8 cellular contexts compared by ENCODE assay signal in genomic region chr1:201740609-201741231, GRCh38.
DNase-seq lines count a peak whose midpoint lies in the region; ATAC-seq and TF ChIP-seq lines count a peak whose summit lies in the region.

No MANE protein-coding gene starts in this region.

- H3K4me1 ChIP-seq in BLaER1 treated with 17β-estradiol and CSF1 and Interleukin-3, amounts not matched to agents 10 nM and 100 nM: peaks cover 50 to 69% (median 64%) of the 10 kb centered on the region in 10 experiments
- H3K4me1 ChIP-seq in OCI-LY7 (ENCODE audit: insufficient read depth, low read length, poor library complexity, severe bottlenecking): peaks cover 40% of the 10 kb centered on the region

- BruUV-seq in OCI-LY7 (replicated peaks; lab: Mats Ljungman, UMichigan): no TSS peak

- H3K27me3 Mint-ChIP-seq in nephron (ENCODE audit: low read depth): no peaks in the 10 kb centered on the region

- peaks cover 11% of the 10 kb centered on the region for H3K36me3 Mint-ChIP-seq in nephron (ENCODE audit: low read depth)

- peak overlapping the region; percentile 89 for H2AFZ ChIP-seq in OCI-LY7 (ENCODE audit: low read length)

- peak overlapping the region in 10 of 11 experiments; percentile 8 to 82 (median 68); a peak in 18 of 22 replicates for H3K27ac ChIP-seq in BLaER1 treated with 17β-estradiol and CSF1 and Interleukin-3, amounts not matched to agents 10 nM and 100 nM
- no peak overlapping the region for H3K27ac ChIP-seq in OCI-LY7 (ENCODE audit: low read depth, low read length, poor library complexity, severe bottlenecking)
- H3K27ac ChIP-seq in epithelial cell of prostate: peak overlapping the region; percentile 53

- peak overlapping the region; percentile 85 to 94 (median 87) for H3K27ac Mint-ChIP-seq in nephron

- no peaks in the 10 kb centered on the region for H3K9me3 ChIP-seq in BLaER1 treated with 17β-estradiol and CSF1 and Interleukin-3, amounts not matched to agents 10 nM and 100 nM (replicated peaks in 1 of 11)
- H3K9me3 ChIP-seq in OCI-LY7 (ENCODE audit: low read length): no peaks in the 10 kb centered on the region

- peak overlapping the region; percentile 65 to 89 (median 74) for H3K4me3 ChIP-seq in BLaER1 treated with 17β-estradiol and CSF1 and Interleukin-3, amounts not matched to agents 10 nM and 100 nM
- H3K4me3 ChIP-seq in OCI-LY7 (ENCODE audit: low read depth, low read length, poor library complexity, severe bottlenecking): peak overlapping the region; percentile 83

- H3K4me3 Mint-ChIP-seq in nephron: peak overlapping the region; percentile 92 to 98 (median 94)

- DNase-seq in OCI-LY7 (ENCODE audit: low spot score) (peak; percentile 42), epithelial cell of prostate (ENCODE audit: low read depth, low spot score) (no peak), HEK293T (ENCODE audit: extremely low spot score) (no peak)

- peaks cover 31 to 100% (median 92%) of the 10 kb centered on the region in 11 experiments; a peak in 20 of 22 replicates for H4K20me1 ChIP-seq in BLaER1 treated with 17β-estradiol and CSF1 and Interleukin-3, amounts not matched to agents 10 nM and 100 nM
- no peaks in the 10 kb centered on the region; the same call in 1 of the 2 replicates for H4K20me1 ChIP-seq in OCI-LY7 (ENCODE audit: insufficient read depth, low read length)

- POLR2A ChIA-PET in OCI-LY7 (lab: Charles Lee) (interaction anchor here (0.6 to 1.1 kb wide), 9 partner anchors 12 to 258 kb away, joined by 3 to 6 read pairs (median 3); no protein-coding TSS in a partner anchor), HEK293T (lab: Yijun Ruan, JAX) (no interaction called here)

- ATAC-seq in HG02571 (IDR thresholded peaks at IDR 0.05; ENCODE audit: unreplicated experiment): no peak
- no peak for ATAC-seq in GM21737 (IDR thresholded peaks at IDR 0.05; ENCODE audit: unreplicated experiment)
- no peak for ATAC-seq in HG03442 (IDR thresholded peaks at IDR 0.05; ENCODE audit: unreplicated experiment)

- CTCF ChIA-PET in OCI-LY7 (lab: Charles Lee; ENCODE audit: unreplicated experiment) (no interaction called here), HEK293T (lab: Yijun Ruan, JAX) (no interaction called here)

- intact Hi-C loops in OCI-LY7 (cut with micrococcal nuclease; ENCODE audit: unreplicated experiment): loop anchor here (2.0 kb wide), 1 partner anchor 16 kb away; no protein-coding TSS in a partner anchor

- peaks cover 68% of the 10 kb centered on the region for H3K4me1 Mint-ChIP-seq in nephron

- TF ChIP-seq CTCF in OCI-LY7 (conservative IDR thresholded peaks at IDR 0.05; ENCODE audit: low read length) (no peak), nephron (IDR thresholded peaks at IDR 0.05; ENCODE audit: unreplicated experiment in 3 of 3) (no peak)

- H3K9me2 ChIP-seq in OCI-LY7 (ENCODE audit: insufficient read depth, low read length): no peaks in the 10 kb centered on the region

- H3K27me3 ChIP-seq in BLaER1 treated with 17β-estradiol and CSF1 and Interleukin-3, amounts not matched to agents 10 nM and 100 nM: no peaks in the 10 kb centered on the region

- H3K79me2 ChIP-seq in OCI-LY7 (ENCODE audit: insufficient read depth, low read depth, low read length): no peaks in the 10 kb centered on the region

- H3K9me3 Mint-ChIP-seq in nephron: no peaks in the 10 kb centered on the region

- peak overlapping the region; percentile 65 to 90 (median 77) for H3K9ac ChIP-seq in BLaER1 treated with 17β-estradiol and CSF1 and Interleukin-3, amounts not matched to agents 10 nM and 100 nM

- H3K36me3 ChIP-seq in BLaER1 treated with 17β-estradiol and CSF1 and Interleukin-3, amounts not matched to agents 10 nM and 100 nM: peaks cover 3 to 57% (median 32%) of the 10 kb centered on the region in 11 experiments; a peak in 20 of 22 replicates
- no peaks in the 10 kb centered on the region for H3K36me3 ChIP-seq in OCI-LY7 (ENCODE audit: insufficient read depth, low read length)

- H3K4me2 ChIP-seq in BLaER1 treated with 17β-estradiol and CSF1 and Interleukin-3, amounts not matched to agents 10 nM and 100 nM: peak overlapping the region; percentile 86 to 100 (median 96)
- peak overlapping the region; percentile 83 for H3K4me2 ChIP-seq in OCI-LY7 (ENCODE audit: low read length)

TF ChIP-seq in HEK293T, 16 proteins besides CTCF, POLR2A, EP300 and RAD21:
- no peak for TF ChIP-seq FOXA1 (IDR thresholded peaks at IDR 0.05)
- TF ChIP-seq ZNF384 (IDR thresholded peaks at IDR 0.05): no peak
- TF ChIP-seq BHLHE40 (IDR thresholded peaks at IDR 0.05; ENCODE audit: borderline replicate concordance): no peak
- no peak for TF ChIP-seq FOXM1 (IDR thresholded peaks at IDR 0.05; ENCODE audit: borderline replicate concordance)
- TF ChIP-seq L3MBTL2 (conservative IDR thresholded peaks at IDR 0.05): no peak
- no peak for TF ChIP-seq TARDBP (IDR thresholded peaks at IDR 0.05)
- TF ChIP-seq NFRKB (IDR thresholded peaks at IDR 0.05): no peak
- TF ChIP-seq PKNOX1 (IDR thresholded peaks at IDR 0.05): no peak
- TF ChIP-seq LEF1 (IDR thresholded peaks at IDR 0.05; ENCODE audit: borderline replicate concordance): no peak
- no peak for TF ChIP-seq SUZ12 (IDR thresholded peaks at IDR 0.05)
- TF ChIP-seq SP1 (IDR thresholded peaks at IDR 0.05): no peak
TF ChIP-seq in HEK293T: peak in this region for 0.
